In genomic region chr9:128371622-128372117, GRCh38 we compare ENCODE assay signal across 1 cellular context.
TF ChIP-seq lines count a peak whose summit lies in the region.

No MANE protein-coding gene starts in this region.

TF ChIP-seq in IMR-90, 13 proteins besides CTCF, POLR2A, EP300 and RAD21 (continued from another document):
- no peak for TF ChIP-seq USF2 (IDR thresholded peaks at IDR 0.05; ENCODE audit: low read depth, low read length)
- no peak for TF ChIP-seq MAFK (IDR thresholded peaks at IDR 0.05; ENCODE audit: low read depth, low read length)
- no peak for TF ChIP-seq FOS (IDR thresholded peaks at IDR 0.05; ENCODE audit: low read depth, low read length)
- TF ChIP-seq RCOR1 (IDR thresholded peaks at IDR 0.05; ENCODE audit: insufficient replicate concordance, low read length), result no peak
- TF ChIP-seq RFX5 (IDR thresholded peaks at IDR 0.05; ENCODE audit: low read depth, low read length), result no peak
- no peak for TF ChIP-seq BHLHE40 (IDR thresholded peaks at IDR 0.05; ENCODE audit: low read depth, low read length)
- TF ChIP-seq SMC3 (IDR thresholded peaks at IDR 0.05; ENCODE audit: low read depth, low read length), result no peak
- no peak for TF ChIP-seq MXI1 (IDR thresholded peaks at IDR 0.05; ENCODE audit: borderline replicate concordance, low read depth, low read length)
- no peak for TF ChIP-seq ELK1 (IDR thresholded peaks at IDR 0.05; ENCODE audit: borderline replicate concordance, low read depth, low read length)
- TF ChIP-seq CEBPB (IDR thresholded peaks at IDR 0.05; ENCODE audit: low read depth, low read length), result no peak
